1 cellular context compared by ENCODE assay signal in genomic region chr1:167678838-167679237, GRCh38.
A peak's percentile ranks its signal among the peaks of the same experiment; 100 is the strongest.
TF ChIP-seq lines count a peak whose summit lies in the region.

No MANE protein-coding gene starts in this region.

TF ChIP-seq in K562, 482 proteins besides CTCF, POLR2A, EP300 and RAD21:
- peak; percentile 90 for TF ChIP-seq ZNF316 (IDR thresholded peaks at IDR 0.05)
- TF ChIP-seq, protein P1, sequence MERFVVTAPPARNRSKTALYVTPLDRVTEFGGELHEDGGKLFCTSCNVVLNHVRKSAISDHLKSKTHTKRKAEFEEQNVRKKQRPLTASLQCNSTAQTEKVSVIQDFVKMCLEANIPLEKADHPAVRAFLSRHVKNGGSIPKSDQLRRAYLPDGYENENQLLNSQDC (CRISPR knock-in tag; IDR thresholded peaks at IDR 0.05): no peak
- TF ChIP-seq MAFG (tag; conservative IDR thresholded peaks at IDR 0.05): peak; percentile 52; the same call in 1 of the 2 replicates
- TF ChIP-seq MAFF (IDR thresholded peaks at IDR 0.05; ENCODE audit: low read length): 0 out of 2 replicates have a peak, but pooled peaks have one; percentile 35
- TF ChIP-seq CEBPB (tag; IDR thresholded peaks at IDR 0.05): no peak
- peak; percentile 78 for TF ChIP-seq C11orf30 (IDR thresholded peaks at IDR 0.05; ENCODE audit: low read depth)
TF ChIP-seq in K562: peak in this region for 4.
